In the genomic region with DNA sequence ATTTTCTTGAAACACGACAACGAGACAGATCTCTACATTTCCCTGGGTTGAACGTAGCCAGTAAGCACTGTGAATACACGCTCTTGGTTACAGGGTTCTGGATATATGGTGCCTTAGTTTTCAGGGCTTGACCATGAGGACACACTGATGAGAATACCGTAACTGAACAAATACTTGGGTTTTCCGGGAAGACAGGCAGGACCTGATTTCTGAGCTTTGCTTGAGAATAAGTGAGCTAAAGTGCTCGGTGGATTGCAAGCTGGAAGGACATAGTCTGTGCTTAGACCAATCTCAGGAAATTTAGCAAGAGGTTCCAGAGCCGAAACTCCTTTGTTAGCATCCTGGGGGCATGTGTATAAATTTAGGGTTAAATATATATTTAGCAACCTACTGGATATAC, we compare ENCODE assay signal across 13 cellular contexts. TPM values are rescaled to one million over a fixed set of nuclear protein-coding genes. Genes with fewer than 3 reads are reported as not detected.
"Had no signal": no experiment of that assay in that cellular context is flagged by ENCODE, and none has a peak within 500 bp of the region (broad histone marks: within the 10 kb centered on the region; RNA-seq: fewer than 3 reads in every experiment).

No MANE protein-coding gene starts in this region.

- H3K4me3 Mint-ChIP-seq: activated naive CD4-positive, alpha-beta T cell treated with anti-CD3 and anti-CD28 coated beads for 36 hours; activated T-helper 17 cell treated with anti-CD3 and anti-CD28 coated beads, Interleukin-2, amount 50 U/mL, for 72 hours had no signal

- H3K27me3 ChIP-seq: uterus had no signal

- H3K9me3 Mint-ChIP-seq: activated naive CD4-positive, alpha-beta T cell treated with anti-CD3 and anti-CD28 coated beads for 36 hours; activated T-helper 17 cell treated with anti-CD3 and anti-CD28 coated beads, Interleukin-2, amount 50 U/mL, for 72 hours had no signal

- H3K36me3 ChIP-seq: gastroesophageal sphincter, stomach, thoracic aorta, uterus had no signal

- H3K4me1 ChIP-seq: uterus had no signal

- H3K9me3 ChIP-seq: gastroesophageal sphincter, thoracic aorta, uterus had no signal

- DNase-seq: activated CD4-positive, CD25-positive, alpha-beta regulatory T cell treated with anti-CD3 and anti-CD28 coated beads, Interleukin-2, amount 50 U/mL, for 72 hours; activated naive CD4-positive, alpha-beta T cell treated with anti-CD3 and anti-CD28 coated beads for 36 hours; central memory CD4-positive, alpha-beta T cell; effector memory CD4-positive, alpha-beta T cell; mammary epithelial cell; stomach; uterus had no signal

- ATAC-seq: activated T-helper 17 cell treated with anti-CD3 and anti-CD28 coated beads, Interleukin-2, amount 50 U/mL, for 72 hours; gastroesophageal sphincter had no signal

- H3K27ac ChIP-seq: coronary artery, gastroesophageal sphincter, skin epidermis, stomach, thoracic aorta, uterus had no signal

- H3K4me1 Mint-ChIP-seq: activated T-helper 17 cell treated with anti-CD3 and anti-CD28 coated beads, Interleukin-2, amount 50 U/mL, for 72 hours had no signal

- H3K4me3 ChIP-seq: skin epidermis, uterus had no signal

- H3K27ac Mint-ChIP-seq: activated naive CD4-positive, alpha-beta T cell treated with anti-CD3 and anti-CD28 coated beads for 36 hours; activated T-helper 17 cell treated with anti-CD3 and anti-CD28 coated beads, Interleukin-2, amount 50 U/mL, for 72 hours had no signal

RNA-seq across cellular contexts. Expression of a gene that starts 0.9 kb away (rescaled TPM):
- total RNA-seq: activated naive CD4-positive, alpha-beta T cell treated with anti-CD3 and anti-CD28 coated beads for 36 hours; activated T-helper 17 cell treated with anti-CD3 and anti-CD28 coated beads, Interleukin-2, amount 50 U/mL, for 72 hours; epithelial cell of proximal tubule; gastroesophageal sphincter; mammary epithelial cell; thoracic aorta; uterus had no signal
